7 cellular contexts compared by ENCODE assay signal in genomic region chr9:135864447-135865049, GRCh38. TPM values are rescaled to one million over a fixed set of nuclear protein-coding genes. Genes with fewer than 3 reads are reported as not detected.
DNase-seq lines count a peak whose midpoint lies in the region; ATAC-seq and TF ChIP-seq lines count a peak whose summit lies in the region.

No MANE protein-coding gene starts in this region.

- CTCF ChIA-PET in activated CD4-positive, alpha-beta T cell treated with anti-CD3 and anti-CD28 coated beads for 36 hours (lab: Charles Lee) = interaction anchor here (0.8 to 1.5 kb wide), 8 partner anchors 10 to 93 kb away, joined by 3 to 6 read pairs (median 4); no protein-coding TSS in a partner anchor

- H3K36me3 Mint-ChIP-seq in activated CD4-positive, alpha-beta T cell treated with anti-CD3 and anti-CD28 coated beads for 36 hours (ENCODE audit: low read depth) = peaks cover 17% of the 10 kb centered on the region

- peak; percentile 75 to 81 for TF ChIP-seq RAD21 in liver (IDR thresholded peaks at IDR 0.05)

- WGBS in liver = 44% methylated on average over 8 of the region's 8 CpGs

- no peaks in the 10 kb centered on the region for H3K9me3 Mint-ChIP-seq in activated CD4-positive, alpha-beta T cell treated with anti-CD3 and anti-CD28 coated beads for 36 hours (ENCODE audit: low read depth)

- TF ChIP-seq CTCF in GM12864 (IDR thresholded peaks at IDR 0.05; ENCODE audit: low read depth, low read length, missing control alignments) (peak; percentile 85), colonic mucosa (IDR thresholded peaks at IDR 0.05) (peak; percentile 81), liver (IDR thresholded peaks at IDR 0.05; ENCODE audit: low read depth, low read length, missing input control) (peak; percentile 77)

- peak; percentile 18 for DNase-seq in GM12864 (ENCODE audit: low read depth)
- DNase-seq in NCI-H1105 (lab: John Stamatoyannopoulos, UW) = peak; percentile 22
- peak; percentile 84 for DNase-seq in activated CD4-positive, alpha-beta T cell treated with anti-CD3 and anti-CD28 coated beads for 36 hours
- DNase-seq in colonic mucosa = peak; percentile 58
- DNase-seq in stimulated activated CD8-positive, alpha-beta memory T cell treated with anti-CD3 and anti-CD28 coated beads, Interleukin-12 subunit alpha, Interleukin-12 subunit beta, amount 100 ng/mL, for 24 hours (ENCODE audit: extremely low read depth) = peak; percentile 21

- H3K9me3 ChIP-seq in colonic mucosa (no peaks in the 10 kb centered on the region), liver (ENCODE audit: control insufficient read depth in 4 of 4, low read length in 3 of 4) (no peaks in the 10 kb centered on the region)

- H3K36me3 ChIP-seq in colonic mucosa (no peaks in the 10 kb centered on the region), liver (ENCODE audit: control insufficient read depth in 4 of 4, insufficient read depth in 3 of 4, low read depth in 1 of 4, low read length in 3 of 4) (no peaks in the 10 kb centered on the region)

- H3K4me3 Mint-ChIP-seq in activated CD4-positive, alpha-beta T cell treated with anti-CD3 and anti-CD28 coated beads for 36 hours = no peak overlapping the region

- peak; percentile 58 for ATAC-seq in activated CD4-positive, alpha-beta T cell treated with anti-CD3 and anti-CD28 coated beads for 36 hours
- ATAC-seq in HG02588 (IDR thresholded peaks at IDR 0.05; ENCODE audit: unreplicated experiment) = no peak

- H3K4me3 ChIP-seq in GM12864 (ENCODE audit: low read depth, low read length) (no peak overlapping the region), colonic mucosa (no peak overlapping the region), liver (ENCODE audit: low read depth in 1 of 3, low read length in 3 of 3) (no peak overlapping the region)

- H3K27ac ChIP-seq in colonic mucosa = no peak overlapping the region
- no peak overlapping the region for H3K27ac ChIP-seq in liver (ENCODE audit: low read depth in 1 of 2, low read length in 2 of 2)

- H3K4me1 Mint-ChIP-seq in activated CD4-positive, alpha-beta T cell treated with anti-CD3 and anti-CD28 coated beads for 36 hours = peaks cover 31% of the 10 kb centered on the region

- POLR2A ChIA-PET in activated CD4-positive, alpha-beta T cell treated with anti-CD3 and anti-CD28 coated beads for 36 hours (lab: Charles Lee) = no interaction called here

- no peak overlapping the region for H3K27ac Mint-ChIP-seq in activated CD4-positive, alpha-beta T cell treated with anti-CD3 and anti-CD28 coated beads for 36 hours

- intact Hi-C loops in activated CD4-positive, alpha-beta T cell treated with anti-CD3 and anti-CD28 coated beads for 36 hours (cut with DNase I, micrococcal nuclease) = loop anchor here (1.0 to 5.0 kb wide), 6 partner anchors 41 to 259 kb away; partner anchors contain the start of genes UBAC1 (in 2 of the 2) and CAMSAP1 (in 1 of the 2)
- intact Hi-C loops in colonic mucosa (cut with DNase I) = loop anchor here (2.0 to 10.0 kb wide), 2 partner anchors 90 to 258 kb away; no protein-coding TSS in a partner anchor

- H3K9ac ChIP-seq in colonic mucosa (ENCODE audit: low read depth in 2 of 2, low read length in 2 of 2) (no peak overlapping the region), liver (ENCODE audit: low read depth in 1 of 2, low read length in 2 of 2) (no peak overlapping the region)

- H3K27me3 Mint-ChIP-seq in activated CD4-positive, alpha-beta T cell treated with anti-CD3 and anti-CD28 coated beads for 36 hours = no peaks in the 10 kb centered on the region

- H3K27me3 ChIP-seq in colonic mucosa (no peaks in the 10 kb centered on the region), liver (ENCODE audit: control insufficient read depth in 4 of 4, insufficient read depth in 4 of 4, low read length in 3 of 4) (no peaks in the 10 kb centered on the region)

- no peaks in the 10 kb centered on the region for H3K4me1 ChIP-seq in colonic mucosa
- no peaks in the 10 kb centered on the region for H3K4me1 ChIP-seq in liver (ENCODE audit: control insufficient read depth in 4 of 4, insufficient read depth in 4 of 4, low read length in 3 of 4)

TF ChIP-seq in liver, 16 proteins besides CTCF, POLR2A, EP300 and RAD21:
- TF ChIP-seq FOXA1 (IDR thresholded peaks at IDR 0.05) = no peak
- no peak for TF ChIP-seq GABPA (IDR thresholded peaks at IDR 0.05 in 1 of 2, conservative IDR thresholded peaks at IDR 0.05 in 1 of 2)
- TF ChIP-seq NR2F2 (IDR thresholded peaks at IDR 0.05) = no peak
- no peak for TF ChIP-seq ZBTB33 (IDR thresholded peaks at IDR 0.05)
- TF ChIP-seq RXRA (IDR thresholded peaks at IDR 0.05) = no peak
- TF ChIP-seq EGR1 (IDR thresholded peaks at IDR 0.05; ENCODE audit: low read depth in 2 of 2) = no peak
- TF ChIP-seq SP1 (IDR thresholded peaks at IDR 0.05) = no peak
- TF ChIP-seq YY1 (IDR thresholded peaks at IDR 0.05) = no peak
- no peak for TF ChIP-seq TAF1 (conservative IDR thresholded peaks at IDR 0.05)
- TF ChIP-seq JUND (IDR thresholded peaks at IDR 0.05) = no peak
- no peak for TF ChIP-seq REST (IDR thresholded peaks at IDR 0.05)
- no peak for TF ChIP-seq ATF3 (IDR thresholded peaks at IDR 0.05)
- no peak for TF ChIP-seq HNF4G (IDR thresholded peaks at IDR 0.05)
- TF ChIP-seq HNF4A (conservative IDR thresholded peaks at IDR 0.05) = no peak

RNA-seq across cellular contexts. Expression of gene CAMSAP1, which starts 42.8 kb away (rescaled TPM):
- 10 to 100 TPM; 31.2 to 33.4 TPM for total RNA-seq in activated CD4-positive, alpha-beta T cell treated with anti-CD3 and anti-CD28 coated beads for 36 hours
- total RNA-seq in colonic mucosa (10 to 100 TPM; 14.0 to 14.4 TPM), liver (1 to 10 TPM; 6.3 to 6.4 TPM)
- 1 to 10 TPM in 1 of 2 donors, under 1 TPM in 1; 0.97 to 3.9 TPM for polyA plus RNA-seq in liver

Comparison
In these comparisons a context has a peak if more than half of its experiments do, and no peak if none do; other contexts are left out.
1. DNase-seq: peak in every context shown above with its lines; median percentile 84 in activated CD4-positive, alpha-beta T cell treated with anti-CD3 and anti-CD28 coated beads for 36 hours; 58 in colonic mucosa; 22 in NCI-H1105; 21 in stimulated activated CD8-positive, alpha-beta memory T cell treated with anti-CD3 and anti-CD28 coated beads, Interleukin-12 subunit alpha, Interleukin-12 subunit beta, amount 100 ng/mL, for 24 hours; 18 in GM12864.